Comparison of ENCODE assay signal across 16 cellular contexts in genomic region chr12:27530157-27530922, GRCh38. TPM values are rescaled to one million over a fixed set of nuclear protein-coding genes. Genes with fewer than 3 reads are reported as not detected.
DNase-seq lines count a peak whose midpoint lies in the region; ATAC-seq, FAIRE-seq and TF ChIP-seq lines count a peak whose summit lies in the region.
"Had no signal": no experiment of that assay in that cellular context is flagged by ENCODE, and none has a peak within 500 bp of the region (broad histone marks: within the 10 kb centered on the region; RNA-seq: fewer than 3 reads in every experiment).

No MANE protein-coding gene starts in this region.

- H3K27ac Mint-ChIP-seq in glutamatergic neuron (ENCODE audit: unreplicated experiment): no peak overlapping the region
- H3K27ac Mint-ChIP-seq: WTC11 had no signal

- H3K4me3 Mint-ChIP-seq in glutamatergic neuron (ENCODE audit: unreplicated experiment): no peak overlapping the region
- H3K4me3 Mint-ChIP-seq: WTC11 had no signal

- DNase-seq in A172 (ENCODE audit: low spot score) (peak; percentile 23), GM12865 (ENCODE audit: low read depth) (peak; percentile 33), RCC 7860 (ENCODE audit: low spot score) (no peak), kidney tubule cell (ENCODE audit: low spot score) (peak; percentile 45), glutamatergic neuron (no peak), anterior cingulate cortex (lab: John Stamatoyannopoulos, UW) (no peak), RKO (ENCODE audit: low spot score) (no peak)
- no peak for DNase-seq in stimulated activated naive CD8-positive, alpha-beta T cell treated with anti-CD3 and anti-CD28 coated beads, Interleukin-15, Interleukin-2, amounts not matched to agents 100 U/mL and 50 U/mL, for 24 hours
- DNase-seq: activated gamma-delta T cell; AML-193; DMS79; effector CD8-positive, alpha-beta T cell; NCI-H446; stimulated activated naive CD4-positive, alpha-beta T cell treated with Interleukin-2 at 50 U/mL for 16 hours had no signal

- no peaks in the 10 kb centered on the region for H3K27me3 Mint-ChIP-seq in glutamatergic neuron (ENCODE audit: unreplicated experiment)

- TF ChIP-seq CTCF in GM12865 (IDR thresholded peaks at IDR 0.05; ENCODE audit: insufficient read depth, low read depth, low read length, missing control alignments) (no peak), glutamatergic neuron (IDR thresholded peaks at IDR 0.05; ENCODE audit: partially characterized antibody, unreplicated experiment) (no peak)

- no peak overlapping the region for H3K4me3 ChIP-seq in GM12865 (ENCODE audit: low read depth, low read length)
- H3K4me3 ChIP-seq: skin epidermis had no signal

- ATAC-seq in stimulated activated naive CD8-positive, alpha-beta T cell treated with anti-CD3 and anti-CD28 coated beads, Interleukin-15, Interleukin-2, amounts not matched to agents 100 U/mL and 50 U/mL, for 24 hours: no peak
- ATAC-seq: WTC11 had no signal

- peaks cover 14% of the 10 kb centered on the region for H3K4me1 Mint-ChIP-seq in glutamatergic neuron (ENCODE audit: low read depth, unreplicated experiment)

- peak; percentile 14 for FAIRE-seq in RCC 7860 (lab: Jason Lieb, UNC)

- peaks cover 6% of the 10 kb centered on the region for H3K9me3 Mint-ChIP-seq in glutamatergic neuron (ENCODE audit: unreplicated experiment)
- H3K9me3 Mint-ChIP-seq: WTC11 had no signal

- no peaks in the 10 kb centered on the region for H3K36me3 Mint-ChIP-seq in glutamatergic neuron (ENCODE audit: unreplicated experiment)
- H3K36me3 Mint-ChIP-seq: WTC11 had no signal

RNA-seq across cellular contexts. Expression of gene PPFIBP1, which starts 6.3 kb away (rescaled TPM):
- total RNA-seq in A172 (2014; rRNA removed; shearing (Covaris generic)): 43.2 and 82.3 TPM in 2 replicates
- total RNA-seq in glutamatergic neuron (ENCODE audit: unreplicated experiment): 43.0 TPM

Comparison
In these comparisons a context has a peak if more than half of its experiments do, and no peak if none do; other contexts are left out.
1. DNase-seq: peak in A172 (single experiment), GM12865 (single experiment) and kidney tubule cell (single experiment); none in RCC 7860 (single experiment), glutamatergic neuron (single experiment), anterior cingulate cortex (0 of 58), stimulated activated naive CD8-positive, alpha-beta T cell treated with anti-CD3 and anti-CD28 coated beads, Interleukin-15, Interleukin-2, amounts not matched to agents 100 U/mL and 50 U/mL, for 24 hours (single experiment) and RKO (single experiment).